Comparison of ENCODE assay signal across 19 cellular contexts in genomic region chr17:31060814-31061550, GRCh38. TPM values are rescaled to one million over a fixed set of nuclear protein-coding genes. Genes with fewer than 3 reads are reported as not detected.
DNase-seq lines count a peak whose midpoint lies in the region; ATAC-seq and TF ChIP-seq lines count a peak whose summit lies in the region.
"Had no signal": no experiment of that assay in that cellular context is flagged by ENCODE, and none has a peak within 500 bp of the region (broad histone marks: within the 10 kb centered on the region; RNA-seq: fewer than 3 reads in every experiment).

No MANE protein-coding gene starts in this region.

- peak overlapping the region; percentile 85 for H2AFZ ChIP-seq in Karpas-422 (ENCODE audit: low read length)

- H3K36me3 Mint-ChIP-seq in activated CD8-positive, alpha-beta T cell treated with anti-CD3 and anti-CD28 coated beads for 36 hours (ENCODE audit: low read depth) = no peaks in the 10 kb centered on the region
- no peaks in the 10 kb centered on the region for H3K36me3 Mint-ChIP-seq in activated CD8-positive, alpha-beta T cell treated with anti-CD3 and anti-CD28 coated beads, Interleukin-2, amount 10 ng/mL, durations not matched to agents 7 days and 5 days (ENCODE audit: low read depth)
- H3K36me3 Mint-ChIP-seq in osteocyte (ENCODE audit: unreplicated experiment) = peaks cover 2% of the 10 kb centered on the region

- no peaks in the 10 kb centered on the region for H3K79me2 ChIP-seq in Karpas-422 (ENCODE audit: low read length)

- H3K27me3 Mint-ChIP-seq in activated CD8-positive, alpha-beta T cell treated with anti-CD3 and anti-CD28 coated beads for 36 hours = no peaks in the 10 kb centered on the region
- peaks cover 2% of the 10 kb centered on the region for H3K27me3 Mint-ChIP-seq in activated CD8-positive, alpha-beta T cell treated with anti-CD3 and anti-CD28 coated beads, Interleukin-2, amount 10 ng/mL, durations not matched to agents 7 days and 5 days (ENCODE audit: low read depth)
- H3K27me3 Mint-ChIP-seq in osteocyte (ENCODE audit: unreplicated experiment) = peaks cover 3% of the 10 kb centered on the region

- POLR2A ChIA-PET in activated CD8-positive, alpha-beta T cell treated with anti-CD3 and anti-CD28 coated beads for 36 hours (lab: Charles Lee) = no interaction called here
- POLR2A ChIA-PET in activated CD8-positive, alpha-beta T cell treated with anti-CD3 and anti-CD28 coated beads, Interleukin-2, amount 10 ng/mL, durations not matched to agents 7 days and 5 days (lab: Charles Lee) = no interaction called here

- no peak overlapping the region for H3K4me3 Mint-ChIP-seq in activated CD8-positive, alpha-beta T cell treated with anti-CD3 and anti-CD28 coated beads for 36 hours
- no peak overlapping the region for H3K4me3 Mint-ChIP-seq in activated CD8-positive, alpha-beta T cell treated with anti-CD3 and anti-CD28 coated beads, Interleukin-2, amount 10 ng/mL, durations not matched to agents 7 days and 5 days
- H3K4me3 Mint-ChIP-seq in osteocyte (ENCODE audit: unreplicated experiment) = no peak overlapping the region
- H3K4me3 Mint-ChIP-seq: activated naive CD4-positive, alpha-beta T cell treated with anti-CD3 and anti-CD28 coated beads for 36 hours had no signal

- H3K4me2 ChIP-seq in Karpas-422 (ENCODE audit: low read depth, low read length, poor library complexity, severe bottlenecking) = peak overlapping the region; percentile 15

- TF ChIP-seq POLR2A in GM18505 (IDR thresholded peaks at IDR 0.05; ENCODE audit: borderline replicate concordance, extremely low read depth, insufficient read depth, insufficient read length) = no peak

- no peaks in the 10 kb centered on the region for H3K27me3 ChIP-seq in Karpas-422 (ENCODE audit: low read length)
- H3K27me3 ChIP-seq: ovary had no signal

- peak overlapping the region; percentile 11; the same call in 1 of the 2 replicates for H3K9ac ChIP-seq in Karpas-422 (ENCODE audit: low read length)

- CTCF ChIA-PET in activated CD8-positive, alpha-beta T cell treated with anti-CD3 and anti-CD28 coated beads for 36 hours (lab: Charles Lee) = interaction anchor here (1.1 to 1.2 kb wide), 2 partner anchors 13 to 155 kb away, joined by 4 to 7 read pairs; no protein-coding TSS in a partner anchor
- CTCF ChIA-PET in activated CD8-positive, alpha-beta T cell treated with anti-CD3 and anti-CD28 coated beads, Interleukin-2, amount 10 ng/mL, durations not matched to agents 7 days and 5 days (lab: Charles Lee) = interaction anchor here (1.2 to 1.4 kb wide), 2 partner anchors 9 to 155 kb away, joined by 3 to 4 read pairs; no protein-coding TSS in a partner anchor

- no peaks in the 10 kb centered on the region for H3K4me1 Mint-ChIP-seq in activated CD8-positive, alpha-beta T cell treated with anti-CD3 and anti-CD28 coated beads for 36 hours (ENCODE audit: low read depth)
- no peaks in the 10 kb centered on the region for H3K4me1 Mint-ChIP-seq in activated CD8-positive, alpha-beta T cell treated with anti-CD3 and anti-CD28 coated beads, Interleukin-2, amount 10 ng/mL, durations not matched to agents 7 days and 5 days (ENCODE audit: low read depth)
- H3K4me1 Mint-ChIP-seq in osteocyte (ENCODE audit: unreplicated experiment) = no peaks in the 10 kb centered on the region

- no peak for DNase-seq in activated CD8-positive, alpha-beta T cell treated with anti-CD3 and anti-CD28 coated beads for 36 hours
- no peak for DNase-seq in activated CD8-positive, alpha-beta T cell treated with anti-CD3 and anti-CD28 coated beads, Interleukin-2, amount 10 ng/mL, durations not matched to agents 7 days and 5 days
- DNase-seq in Karpas-422 (peak; percentile 74), RPMI8226 (peak; percentile 26), osteocyte (ENCODE audit: extremely low spot score, unreplicated experiment) (peak; percentile 32), dedifferentiated amniotic fluid mesenchymal stem cell (ENCODE audit: extremely low spot score) (no peak)
- DNase-seq: activated CD4-positive, alpha-beta T cell treated with anti-CD3 and anti-CD28 coated beads, Interleukin-2, amount 50 U/mL, for 1 hour; Calu3; cortex of kidney; IMR-90; left cardiac atrium; NCI-H187 treated with DMSO at 0.1 percent for 48 hours; NCI-H2227 treated with DMSO at 0.1 percent for 48 hours; NCI-H748 treated with DMSO at 0.1 percent for 48 hours; ovary; right cardiac atrium had no signal

- peak overlapping the region; percentile 69 for H3K27ac ChIP-seq in Karpas-422 (ENCODE audit: low read length)
- H3K27ac ChIP-seq: ovary had no signal

- no peak overlapping the region for H3K27ac Mint-ChIP-seq in activated CD8-positive, alpha-beta T cell treated with anti-CD3 and anti-CD28 coated beads for 36 hours
- H3K27ac Mint-ChIP-seq in activated CD8-positive, alpha-beta T cell treated with anti-CD3 and anti-CD28 coated beads, Interleukin-2, amount 10 ng/mL, durations not matched to agents 7 days and 5 days = no peak overlapping the region
- no peak overlapping the region for H3K27ac Mint-ChIP-seq in osteocyte (ENCODE audit: unreplicated experiment)
- H3K27ac Mint-ChIP-seq: activated naive CD4-positive, alpha-beta T cell treated with anti-CD3 and anti-CD28 coated beads for 36 hours had no signal

- H3K9me3 Mint-ChIP-seq in activated CD8-positive, alpha-beta T cell treated with anti-CD3 and anti-CD28 coated beads for 36 hours = no peaks in the 10 kb centered on the region
- no peaks in the 10 kb centered on the region for H3K9me3 Mint-ChIP-seq in activated CD8-positive, alpha-beta T cell treated with anti-CD3 and anti-CD28 coated beads, Interleukin-2, amount 10 ng/mL, durations not matched to agents 7 days and 5 days (ENCODE audit: insufficient read depth)
- no peaks in the 10 kb centered on the region for H3K9me3 Mint-ChIP-seq in osteocyte (ENCODE audit: unreplicated experiment)
- H3K9me3 Mint-ChIP-seq: activated naive CD4-positive, alpha-beta T cell treated with anti-CD3 and anti-CD28 coated beads for 36 hours had no signal

- H3K36me3 ChIP-seq in Karpas-422 (ENCODE audit: insufficient read depth, low read length) = no peaks in the 10 kb centered on the region
- H3K36me3 ChIP-seq: ovary had no signal

- H3K9me3 ChIP-seq in Karpas-422 (ENCODE audit: low read length) = no peaks in the 10 kb centered on the region
- H3K9me3 ChIP-seq: ovary had no signal

- no peak overlapping the region for H3K4me3 ChIP-seq in Karpas-422 (ENCODE audit: low read length)
- H3K4me3 ChIP-seq: ovary had no signal

- intact Hi-C loops in activated CD8-positive, alpha-beta T cell treated with anti-CD3 and anti-CD28 coated beads for 36 hours (cut with micrococcal nuclease) = no loop called here

- no peaks in the 10 kb centered on the region for H3K9me2 ChIP-seq in Karpas-422 (replicated peaks; ENCODE audit: insufficient read depth, low read length)

- peak; percentile 37 for ATAC-seq in activated CD8-positive, alpha-beta T cell treated with anti-CD3 and anti-CD28 coated beads for 36 hours
- no peak for ATAC-seq in activated CD8-positive, alpha-beta T cell treated with anti-CD3 and anti-CD28 coated beads, Interleukin-2, amount 10 ng/mL, durations not matched to agents 7 days and 5 days
- no peak for ATAC-seq in HG03108 (IDR thresholded peaks at IDR 0.05; ENCODE audit: unreplicated experiment)
- no peak for ATAC-seq in GM18505 (IDR thresholded peaks at IDR 0.05; ENCODE audit: unreplicated experiment)
- ATAC-seq: left cardiac atrium, right cardiac atrium had no signal

- no peaks in the 10 kb centered on the region for H4K20me1 ChIP-seq in Karpas-422 (ENCODE audit: insufficient read depth, low read depth, low read length)

- no peak for TF ChIP-seq CTCF in activated CD8-positive, alpha-beta T cell treated with anti-CD3 and anti-CD28 coated beads for 36 hours (IDR thresholded peaks at IDR 0.05)
- TF ChIP-seq CTCF in osteocyte (IDR thresholded peaks at IDR 0.05) = no peak

- peaks cover 22% of the 10 kb centered on the region for H3K4me1 ChIP-seq in Karpas-422 (ENCODE audit: low read length)

RNA-seq across cellular contexts. Expression of gene NF1, which starts 33.8 kb away (rescaled TPM):
- total RNA-seq in activated CD8-positive, alpha-beta T cell treated with anti-CD3 and anti-CD28 coated beads for 36 hours = 10 to 100 TPM; 19.4 to 20.1 TPM
- total RNA-seq in activated CD8-positive, alpha-beta T cell treated with anti-CD3 and anti-CD28 coated beads, Interleukin-2, amount 10 ng/mL, durations not matched to agents 7 days and 5 days = 10 to 100 TPM; 16.7 to 17.4 TPM
- total RNA-seq in Karpas-422 (2014; rRNA removed; shearing (Covaris generic); ENCODE audit: low replicate concordance) = 56.6 and 164 TPM in 2 replicates
- 66.7 and 70.4 TPM in 2 replicates for total RNA-seq in osteocyte

Comparison
In these comparisons a context has a peak if more than half of its experiments do, and no peak if none do; other contexts are left out.
1. DNase-seq: peak in Karpas-422 (single experiment), RPMI8226 (single experiment) and osteocyte (single experiment); none in activated CD8-positive, alpha-beta T cell treated with anti-CD3 and anti-CD28 coated beads for 36 hours (single experiment), activated CD8-positive, alpha-beta T cell treated with anti-CD3 and anti-CD28 coated beads, Interleukin-2, amount 10 ng/mL, durations not matched to agents 7 days and 5 days (single experiment) and dedifferentiated amniotic fluid mesenchymal stem cell (single experiment).